In the genomic region with DNA sequence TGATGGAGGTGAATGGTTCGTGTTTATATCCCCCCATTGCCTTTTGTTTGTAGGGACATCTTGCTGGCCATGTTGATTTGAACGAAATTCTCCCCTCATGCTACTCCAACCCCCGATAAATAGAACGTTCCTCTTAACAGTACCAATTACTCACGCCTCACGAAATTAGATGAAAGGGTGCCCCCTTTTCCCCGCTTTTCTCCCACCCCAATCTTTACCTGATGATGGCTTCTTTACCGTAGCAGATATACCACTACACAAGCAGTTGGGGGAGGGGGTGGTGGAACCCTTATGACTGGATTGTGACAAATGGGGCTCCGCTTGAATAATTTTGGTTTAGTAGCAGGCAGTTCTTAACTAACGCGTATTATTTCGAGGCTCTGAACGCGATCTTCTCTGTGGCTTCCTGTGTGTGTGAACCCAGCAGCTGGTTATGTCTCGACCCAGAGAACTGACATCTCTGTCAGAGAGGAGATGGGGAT, we compare ENCODE assay signal across 8 cellular contexts. TPM values are rescaled to one million over a fixed set of nuclear protein-coding genes. Genes with fewer than 3 reads are reported as not detected.
DNase-seq lines count a peak whose midpoint lies in the region; ATAC-seq and TF ChIP-seq lines count a peak whose summit lies in the region.

No MANE protein-coding gene starts in this region.

- peaks cover 9% of the 10 kb centered on the region for H3K79me1 ChIP-seq in trophoblast cell (ENCODE audit: low read length)

- peaks cover 17% of the 10 kb centered on the region for H3K79me2 ChIP-seq in trophoblast cell (ENCODE audit: control insufficient read depth, insufficient read depth, low read length, poor library complexity)

- peak overlapping the region; percentile 87 for H3K4me3 ChIP-seq in trophoblast cell (ENCODE audit: low read depth, low read length)
- H3K4me3 ChIP-seq in upper lobe of left lung: peak overlapping the region; percentile 98 to 99 (median 98)

- WGBS in trophoblast cell (ENCODE audit: extremely low coverage, insufficient coverage, insufficient read length): no CpG with 5 or more reads among the region's 15 CpGs
- 0 to 1% methylated on average over 15 of the region's 15 CpGs for WGBS in upper lobe of left lung, 2 donors

- H3K14ac ChIP-seq in trophoblast cell (ENCODE audit: low read length): peak overlapping the region; percentile 28

- H2BK120ac ChIP-seq in trophoblast cell (ENCODE audit: insufficient read depth, low read length, poor library complexity): no peak overlapping the region

- no peak overlapping the region for H2AFZ ChIP-seq in trophoblast cell (ENCODE audit: insufficient read depth, low read length, poor library complexity)

- peak overlapping the region; percentile 67 for H3K23ac ChIP-seq in trophoblast cell (ENCODE audit: low read length)

- H2BK5ac ChIP-seq in trophoblast cell (ENCODE audit: low read depth, low read length, poor library complexity): no peak overlapping the region

- peak overlapping the region; percentile 13 for H3K4ac ChIP-seq in trophoblast cell (ENCODE audit: low read depth, low read length)

- no peak for TF ChIP-seq POLR2A in upper lobe of left lung (IDR thresholded peaks at IDR 0.05)

- no peaks in the 10 kb centered on the region for H3K36me3 ChIP-seq in trophoblast cell (ENCODE audit: control insufficient read depth in 1 of 2, insufficient read depth in 2 of 2, low read length in 2 of 2)
- no peaks in the 10 kb centered on the region for H3K36me3 ChIP-seq in upper lobe of left lung

- DNase-seq in NCI-H1417 (lab: John Stamatoyannopoulos, UW): peak; percentile 25 to 80 (median 79)
- no peak for DNase-seq in NCI-H1417 treated with DMSO at 0.1 percent for 48 hours (lab: John Stamatoyannopoulos, UW)
- DNase-seq in RPMI7951 (ENCODE audit: low read depth): peak; percentile 63
- peak in 3 of 4 experiments; percentile 4 to 34 (median 5) for DNase-seq in activated naive CD4-positive, alpha-beta T cell (lab: John Stamatoyannopoulos, UW)
- peak; percentile 7 for DNase-seq in glomerular endothelial cell (ENCODE audit: extremely low read depth, low read depth, low spot score)
- DNase-seq in trophoblast cell: peak in 1 of 2 donors; percentile 43
- DNase-seq in upper lobe of left lung: peak in 1 of 2 donors; percentile 51

- peak; percentile 37 for ATAC-seq in HG03196 (IDR thresholded peaks at IDR 0.05; ENCODE audit: unreplicated experiment)
- ATAC-seq in upper lobe of left lung (ENCODE audit: low FRiP score in 2 of 2): peak in 1 of 2 donors; percentile 13

- H4K12ac ChIP-seq in trophoblast cell (ENCODE audit: low read depth, low read length): no peak overlapping the region

- H2AK5ac ChIP-seq in trophoblast cell (ENCODE audit: low read length): no peak overlapping the region

- H3K27ac ChIP-seq in trophoblast cell (ENCODE audit: low read depth, low read length): no peak overlapping the region
- peak overlapping the region; percentile 97 to 100 (median 98) for H3K27ac ChIP-seq in upper lobe of left lung

- H3K9ac ChIP-seq in trophoblast cell (ENCODE audit: low read length): peak overlapping the region; percentile 28

- H3K4me1 ChIP-seq in trophoblast cell (ENCODE audit: control insufficient read depth in 1 of 2, insufficient read depth in 2 of 2, low read length in 2 of 2) (peaks cover 0 to 2% of the 10 kb centered on the region in 2 experiments), upper lobe of left lung (peaks cover 26 to 50% (median 33%) of the 10 kb centered on the region in 4 donors)

- H3K18ac ChIP-seq in trophoblast cell (ENCODE audit: low read length): peak overlapping the region; percentile 17

- H3K27me3 ChIP-seq in trophoblast cell (ENCODE audit: insufficient read depth, low read length): no peaks in the 10 kb centered on the region
- H3K27me3 ChIP-seq in upper lobe of left lung: no peaks in the 10 kb centered on the region

- no peak overlapping the region for H2BK12ac ChIP-seq in trophoblast cell (ENCODE audit: low read length)

- H3K9me3 ChIP-seq in trophoblast cell (ENCODE audit: insufficient read depth, low read depth, low read length) (no peaks in the 10 kb centered on the region), upper lobe of left lung (no peaks in the 10 kb centered on the region)

- no peak overlapping the region for H4K8ac ChIP-seq in trophoblast cell (ENCODE audit: low read depth, low read length)

- H3K4me2 ChIP-seq in trophoblast cell (ENCODE audit: low read length): peak overlapping the region; percentile 68

- no peak for TF ChIP-seq EP300 in upper lobe of left lung (IDR thresholded peaks at IDR 0.05)

- TF ChIP-seq CTCF in upper lobe of left lung (IDR thresholded peaks at IDR 0.05): no peak

- H4K91ac ChIP-seq in trophoblast cell (ENCODE audit: low read depth, low read length): peak overlapping the region; percentile 4

RNA-seq across cellular contexts. Expression of gene PIAS1, which starts 1.1 kb away (rescaled TPM):
- 21.9 and 38.8 TPM in 2 replicates for total RNA-seq in RPMI7951 (2014; rRNA removed; shearing (Covaris generic))
- 10.6 and 24.5 TPM in 2 replicates for total RNA-seq in glomerular endothelial cell
- 50.5 and 52.4 TPM in 2 replicates for polyA plus RNA-seq in trophoblast cell (2013)
- total RNA-seq in upper lobe of left lung: 100 to 1,000 TPM in 1 of 6 donors, 10 to 100 TPM in 5; 44.7 to 114 (median 64.3) TPM
